9 cellular contexts compared by ENCODE assay signal in the genomic region with DNA sequence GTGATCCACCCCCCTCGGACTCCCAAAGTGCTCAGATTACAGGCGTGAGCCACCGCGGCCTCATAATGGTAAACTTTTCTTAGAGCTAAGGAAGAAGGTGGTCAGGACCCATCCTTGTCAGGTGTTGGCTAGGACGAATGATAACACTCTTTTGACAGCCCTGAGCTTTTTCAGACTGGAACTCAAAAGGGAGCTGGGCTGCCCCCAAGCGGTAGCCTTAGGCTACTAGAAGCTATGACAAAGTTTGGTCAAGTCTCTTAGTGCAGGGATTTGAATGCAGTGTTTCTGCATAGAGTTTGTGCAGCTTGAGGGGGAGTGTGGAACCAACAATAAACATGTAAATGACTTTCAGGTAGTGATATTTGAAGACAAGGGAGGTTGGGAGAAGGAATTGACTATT. TPM values are rescaled to one million over a fixed set of nuclear protein-coding genes. Genes with fewer than 3 reads are reported as not detected.
DNase-seq lines count a peak whose midpoint lies in the region; ATAC-seq and TF ChIP-seq lines count a peak whose summit lies in the region.
"Had no signal": no experiment of that assay in that cellular context is flagged by ENCODE, and none has a peak within 500 bp of the region (broad histone marks: within the 10 kb centered on the region; RNA-seq: fewer than 3 reads in every experiment).

No MANE protein-coding gene starts in this region.

- H3K27ac Mint-ChIP-seq in activated T-cell treated with anti-CD3 and anti-CD28 coated beads, Interleukin-2, amount 50 U/mL, for 72 hours: no peak overlapping the region

- no peaks in the 10 kb centered on the region for H3K36me3 Mint-ChIP-seq in activated T-cell treated with anti-CD3 and anti-CD28 coated beads, Interleukin-2, amount 50 U/mL, for 72 hours (ENCODE audit: insufficient read depth in 2 of 2)

- H3K27me3 Mint-ChIP-seq in activated T-cell treated with anti-CD3 and anti-CD28 coated beads, Interleukin-2, amount 50 U/mL, for 72 hours (ENCODE audit: low read depth): peaks cover 6% of the 10 kb centered on the region

- TF ChIP-seq CTCF in AG09319 (IDR thresholded peaks at IDR 0.05; ENCODE audit: low read depth, low read length): peak; percentile 71
- peak; percentile 62 for TF ChIP-seq CTCF in GM13976 (IDR thresholded peaks at IDR 0.05; ENCODE audit: borderline replicate concordance, control extremely low read depth, extremely low read depth, insufficient read depth, missing control alignments)

- in situ Hi-C loops in GM13976 (cut with MboI; ENCODE audit: low sequenced_read_pairs, unreplicated experiment): loop anchor here (5.0 kb wide), 1 partner anchor 134 kb away; no protein-coding TSS in a partner anchor

- ATAC-seq in activated T-cell treated with anti-CD3 and anti-CD28 coated beads, Interleukin-2, amount 50 U/mL, for 72 hours (replicated peaks in 1 of 2): peak; percentile 34 to 41
- ATAC-seq in left ventricle myocardium superior: no peak
- no peak for ATAC-seq in HG02798 (IDR thresholded peaks at IDR 0.05; ENCODE audit: poor library complexity, unreplicated experiment)

- H3K4me3 Mint-ChIP-seq in activated T-cell treated with anti-CD3 and anti-CD28 coated beads, Interleukin-2, amount 50 U/mL, for 72 hours: no peak overlapping the region

- intact Hi-C loops in left ventricle myocardium superior (cut with micrococcal nuclease): no loop called here

- peaks cover 5% of the 10 kb centered on the region for H3K4me1 Mint-ChIP-seq in activated T-cell treated with anti-CD3 and anti-CD28 coated beads, Interleukin-2, amount 50 U/mL, for 72 hours (ENCODE audit: low read depth)

- DNase-seq in AG09319 (ENCODE audit: extremely low read depth, low read depth) (no peak), GM13976 (ENCODE audit: low spot score) (peak; percentile 50), NOMO-1 treated with DMSO at 0.1 percent for 48 hours (lab: John Stamatoyannopoulos, UW; ENCODE audit: unreplicated experiment) (peak; percentile 40), left ventricle myocardium superior (peak; percentile 52), DMS153 treated with DMSO at 0.1 percent for 48 hours (lab: John Stamatoyannopoulos, UW; ENCODE audit: unreplicated experiment) (no peak)
- DNase-seq in activated T-cell treated with anti-CD3 and anti-CD28 coated beads, Interleukin-2, amount 50 U/mL, for 72 hours: peak; percentile 50 to 61
- DNase-seq in stimulated activated CD4-positive, alpha-beta T cell treated with anti-CD3 and anti-CD28 coated beads, TNF-alpha, amount 100 ng/mL, for 48 hours (ENCODE audit: low read depth in 3 of 3): peak in 2 of 3 donors; percentile 14 to 36

- H3K9me3 Mint-ChIP-seq in activated T-cell treated with anti-CD3 and anti-CD28 coated beads, Interleukin-2, amount 50 U/mL, for 72 hours: no peaks in the 10 kb centered on the region

RNA-seq across cellular contexts. Expression of a gene that starts 11.8 kb away (rescaled TPM):
- 10 to 100 TPM; 68.1 to 90.3 TPM for total RNA-seq in activated T-cell treated with anti-CD3 and anti-CD28 coated beads, Interleukin-2, amount 50 U/mL, for 72 hours
- 102 TPM for total RNA-seq in left ventricle myocardium superior

RNA-seq across cellular contexts. Expression of a gene that starts 23.3 kb away (rescaled TPM):
- total RNA-seq in activated T-cell treated with anti-CD3 and anti-CD28 coated beads, Interleukin-2, amount 50 U/mL, for 72 hours: 1 to 10 TPM in 1 of 2 donors, under 1 TPM in 1; 0.46 to 1.8 TPM
- 0.52 TPM for total RNA-seq in left ventricle myocardium superior
- total RNA-seq: glomerular endothelial cell had no signal

RNA-seq across cellular contexts. Expression of a gene that starts 23.5 kb away (rescaled TPM):
- 100 to 1,000 TPM; 104 to 188 TPM for total RNA-seq in activated T-cell treated with anti-CD3 and anti-CD28 coated beads, Interleukin-2, amount 50 U/mL, for 72 hours
- 40.2 TPM for total RNA-seq in left ventricle myocardium superior

Comparison
In these comparisons a context has a peak if more than half of its experiments do, and no peak if none do; other contexts are left out.
1. DNase-seq: peak in GM13976 (single experiment), NOMO-1 treated with DMSO at 0.1 percent for 48 hours (single experiment), activated T-cell treated with anti-CD3 and anti-CD28 coated beads, Interleukin-2, amount 50 U/mL, for 72 hours (2 of 2), left ventricle myocardium superior (single experiment) and stimulated activated CD4-positive, alpha-beta T cell treated with anti-CD3 and anti-CD28 coated beads, TNF-alpha, amount 100 ng/mL, for 48 hours (2 of 3); none in AG09319 (single experiment) and DMS153 treated with DMSO at 0.1 percent for 48 hours (single experiment).
2. ATAC-seq: peak in activated T-cell treated with anti-CD3 and anti-CD28 coated beads, Interleukin-2, amount 50 U/mL, for 72 hours (2 of 2); none in left ventricle myocardium superior (single experiment) and HG02798 (single experiment).